In genomic region chr1:33005812-33006465, GRCh38 we compare ENCODE assay signal across 1 cellular context.
TF ChIP-seq lines count a peak whose summit lies in the region.

No MANE protein-coding gene starts in this region.

TF ChIP-seq in HepG2, 621 proteins besides CTCF, POLR2A, EP300 and RAD21:
- TF ChIP-seq ZNF574 (CRISPR knock-in tag; IDR thresholded peaks at IDR 0.05) (no peak), ARNTL (CRISPR knock-in tag; IDR thresholded peaks at IDR 0.05) (no peak), ZNF788 (CRISPR knock-in tag; IDR thresholded peaks at IDR 0.05; ENCODE audit: borderline replicate concordance) (no peak), TFDP1 (CRISPR knock-in tag; IDR thresholded peaks at IDR 0.05; ENCODE audit: borderline replicate concordance) (no peak), POLR2G (IDR thresholded peaks at IDR 0.05; ENCODE audit: low read depth, low read length) (0 out of 2 replicates have a peak, but pooled peaks have one; percentile 17)
